Comparison of ENCODE assay signal across 8 cellular contexts in the genomic region with DNA sequence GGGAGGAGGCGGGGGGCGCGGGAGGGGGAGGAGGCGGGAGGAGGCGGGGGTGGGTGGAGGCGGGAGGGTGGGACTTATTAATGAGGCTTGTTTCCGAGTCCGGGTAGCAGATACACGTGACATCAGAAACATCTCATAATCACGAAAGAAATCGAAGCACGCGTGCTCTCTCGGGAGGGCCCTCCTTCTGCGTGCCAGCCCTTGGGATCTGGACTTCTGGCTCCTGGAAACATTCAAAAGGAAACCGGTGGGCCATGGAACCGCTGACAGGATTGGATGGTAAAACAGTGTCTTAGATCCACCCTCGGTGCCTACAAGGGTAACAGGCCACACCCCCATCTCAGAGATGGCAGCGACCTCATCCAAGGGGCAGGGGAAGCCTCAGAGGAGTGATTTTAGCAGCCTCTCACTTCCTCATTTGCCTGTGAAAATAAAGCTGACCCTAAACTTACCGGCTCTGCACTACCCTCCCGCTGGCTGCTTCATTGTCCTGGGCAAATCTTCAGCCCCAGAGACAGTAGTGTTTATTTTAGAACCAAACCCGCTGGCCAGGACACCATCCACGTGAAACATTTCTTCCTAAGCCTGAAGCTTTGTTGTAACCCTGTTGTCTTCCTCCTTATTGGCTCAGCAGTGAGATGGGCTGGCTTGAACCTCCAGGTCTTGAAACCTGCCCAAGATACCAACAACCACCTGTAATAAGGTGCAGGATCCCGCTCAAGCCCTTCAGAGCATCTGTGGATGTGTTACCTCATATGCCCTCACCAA.
DNase-seq lines count a peak whose midpoint lies in the region; ATAC-seq, FAIRE-seq and TF ChIP-seq lines count a peak whose summit lies in the region.

No MANE protein-coding gene starts in this region.

- no peak for TF ChIP-seq CTCF in A549 (IDR thresholded peaks at IDR 0.05)
- no peak for TF ChIP-seq CTCF in endothelial cell (IDR thresholded peaks at IDR 0.05; ENCODE audit: unreplicated experiment)

- H3K9me3 ChIP-seq in A549: no peaks in the 10 kb centered on the region

- H3K36me3 Mint-ChIP-seq in activated CD8-positive, alpha-beta T cell treated with anti-CD3 and anti-CD28 coated beads, Interleukin-2, amount 10 ng/mL, durations not matched to agents 7 days and 5 days (ENCODE audit: low read depth): no peaks in the 10 kb centered on the region
- peaks cover 25% of the 10 kb centered on the region for H3K36me3 Mint-ChIP-seq in endothelial cell (ENCODE audit: low read depth, unreplicated experiment)

- no peak for FAIRE-seq in A549 (lab: Jason Lieb, UNC)

- CTCF ChIA-PET in A549 (lab: Yijun Ruan, JAX): interaction anchor here (1.9 kb wide), 1 partner anchor 74 kb away, joined by 4 read pairs; no protein-coding TSS in a partner anchor
- CTCF ChIA-PET in activated CD8-positive, alpha-beta T cell treated with anti-CD3 and anti-CD28 coated beads, Interleukin-2, amount 10 ng/mL, durations not matched to agents 7 days and 5 days (lab: Charles Lee): no interaction called here

- POLR2A ChIA-PET in A549 (lab: Yijun Ruan, JAX): no interaction called here
- POLR2A ChIA-PET in activated CD8-positive, alpha-beta T cell treated with anti-CD3 and anti-CD28 coated beads, Interleukin-2, amount 10 ng/mL, durations not matched to agents 7 days and 5 days (lab: Charles Lee): no interaction called here

- peak overlapping the region; percentile 78 to 86 for H3K27ac ChIP-seq in A549

- H3K27me3 Mint-ChIP-seq in activated CD8-positive, alpha-beta T cell treated with anti-CD3 and anti-CD28 coated beads, Interleukin-2, amount 10 ng/mL, durations not matched to agents 7 days and 5 days (ENCODE audit: low read depth): peaks cover 31% of the 10 kb centered on the region
- peaks cover 18% of the 10 kb centered on the region for H3K27me3 Mint-ChIP-seq in endothelial cell (ENCODE audit: unreplicated experiment)

- TF ChIP-seq EP300 in A549 (IDR thresholded peaks at IDR 0.05): no peak

- no peaks in the 10 kb centered on the region for H3K9me3 Mint-ChIP-seq in activated CD8-positive, alpha-beta T cell treated with anti-CD3 and anti-CD28 coated beads, Interleukin-2, amount 10 ng/mL, durations not matched to agents 7 days and 5 days (ENCODE audit: insufficient read depth)
- no peaks in the 10 kb centered on the region for H3K9me3 Mint-ChIP-seq in endothelial cell (ENCODE audit: unreplicated experiment)

- TF ChIP-seq RAD21 in A549 (conservative IDR thresholded peaks at IDR 0.05 in 1 of 2, IDR thresholded peaks at IDR 0.05 in 1 of 2): no peak

- H3K27ac Mint-ChIP-seq in activated CD8-positive, alpha-beta T cell treated with anti-CD3 and anti-CD28 coated beads, Interleukin-2, amount 10 ng/mL, durations not matched to agents 7 days and 5 days: no peak overlapping the region
- peak overlapping the region; percentile 64 for H3K27ac Mint-ChIP-seq in endothelial cell (ENCODE audit: unreplicated experiment)

- peak; percentile 68 to 82 for DNase-seq in A549 (ENCODE audit: low read depth in 1 of 2, low spot score in 1 of 2)
- DNase-seq in NCI-H526 treated with DMSO at 0.1 percent for 48 hours (lab: John Stamatoyannopoulos, UW): peak; percentile 93
- DNase-seq in activated CD8-positive, alpha-beta T cell treated with anti-CD3 and anti-CD28 coated beads, Interleukin-2, amount 10 ng/mL, durations not matched to agents 7 days and 5 days: peak; percentile 50
- peak; percentile 52 for DNase-seq in endothelial cell (ENCODE audit: low spot score)
- peak; percentile 78 for DNase-seq in mucosa of gallbladder (ENCODE audit: low spot score)
- DNase-seq in stimulated activated CD8-positive, alpha-beta memory T cell treated with anti-CD3 and anti-CD28 coated beads, Interleukin-7, amount 100 ng/mL, for 24 hours (ENCODE audit: low read depth): peak; percentile 17

- WGBS in A549 (ENCODE audit: missing lambda C conversion rate): 7% methylated on average over 12 of the region's 24 CpGs

- peak overlapping the region; percentile 32 for H3K4me3 Mint-ChIP-seq in activated CD8-positive, alpha-beta T cell treated with anti-CD3 and anti-CD28 coated beads, Interleukin-2, amount 10 ng/mL, durations not matched to agents 7 days and 5 days
- no peak overlapping the region for H3K4me3 Mint-ChIP-seq in endothelial cell (ENCODE audit: unreplicated experiment)

- ATAC-seq in A549 (peak; percentile 76 to 92), GM18508 (IDR thresholded peaks at IDR 0.05; ENCODE audit: insufficient read depth, unreplicated experiment) (peak; percentile 86), HG03097 (IDR thresholded peaks at IDR 0.05; ENCODE audit: low FRiP score, unreplicated experiment) (peak; percentile 63)
- peak; percentile 85 for ATAC-seq in activated CD8-positive, alpha-beta T cell treated with anti-CD3 and anti-CD28 coated beads, Interleukin-2, amount 10 ng/mL, durations not matched to agents 7 days and 5 days

- peaks cover 44% of the 10 kb centered on the region for H3K4me1 ChIP-seq in A549

- H3K4me1 Mint-ChIP-seq in activated CD8-positive, alpha-beta T cell treated with anti-CD3 and anti-CD28 coated beads, Interleukin-2, amount 10 ng/mL, durations not matched to agents 7 days and 5 days (ENCODE audit: low read depth): peaks cover 5% of the 10 kb centered on the region
- H3K4me1 Mint-ChIP-seq in endothelial cell (ENCODE audit: unreplicated experiment): peaks cover 68% of the 10 kb centered on the region

- peak overlapping the region; percentile 39 for H3K4me3 ChIP-seq in A549

- peak overlapping the region; percentile 87 for H3K4me2 ChIP-seq in A549

- TF ChIP-seq POLR2A in A549 (IDR thresholded peaks at IDR 0.05; ENCODE audit: low read length): no peak

TF ChIP-seq in A549, 52 proteins besides CTCF, POLR2A, EP300 and RAD21:
- TF ChIP-seq JUNB (IDR thresholded peaks at IDR 0.05): no peak
- TF ChIP-seq, protein P1, sequence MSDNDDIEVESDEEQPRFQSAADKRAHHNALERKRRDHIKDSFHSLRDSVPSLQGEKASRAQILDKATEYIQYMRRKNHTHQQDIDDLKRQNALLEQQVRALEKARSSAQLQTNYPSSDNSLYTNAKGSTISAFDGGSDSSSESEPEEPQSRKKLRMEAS (IDR thresholded peaks at IDR 0.05): 0 out of 2 replicates have a peak, but pooled peaks have one; percentile 17

Comparison
In these comparisons a context has a peak if more than half of its experiments do, and no peak if none do; other contexts are left out.
1. Peak in every context shown above with its lines: DNase-seq, ATAC-seq, H3K4me3 ChIP-seq and H3K27ac ChIP-seq.
2. DNase-seq: peak in every context shown above with its lines; median percentile 93 in NCI-H526 treated with DMSO at 0.1 percent for 48 hours; 78 in mucosa of gallbladder; 75 in A549; 52 in endothelial cell; 50 in activated CD8-positive, alpha-beta T cell treated with anti-CD3 and anti-CD28 coated beads, Interleukin-2, amount 10 ng/mL, durations not matched to agents 7 days and 5 days; 17 in stimulated activated CD8-positive, alpha-beta memory T cell treated with anti-CD3 and anti-CD28 coated beads, Interleukin-7, amount 100 ng/mL, for 24 hours.